ENCODE assay signal across 1 cellular context in genomic region chr11:94876645-94877445, GRCh38.
TF ChIP-seq lines count a peak whose summit lies in the region.

No MANE protein-coding gene starts in this region.

TF ChIP-seq in K562, 482 proteins besides CTCF, POLR2A, EP300 and RAD21 (continued from another document and continues in another):
- TF ChIP-seq ZNF592 (IDR thresholded peaks at IDR 0.05) (peak; percentile 68), CREM (IDR thresholded peaks at IDR 0.05; ENCODE audit: low read depth) (peak; percentile 61), ZBTB17 (CRISPR knock-in tag; IDR thresholded peaks at IDR 0.05) (no peak), NRF1 (conservative IDR thresholded peaks at IDR 0.05 in 1 of 2, IDR thresholded peaks at IDR 0.05 in 1 of 2) (peak; percentile 42 to 55; a peak in 3 of 4 replicates), ILF3 (IDR thresholded peaks at IDR 0.05; ENCODE audit: borderline replicate concordance) (no peak), ATF1 (CRISPR knock-in tag; IDR thresholded peaks at IDR 0.05) (no peak), ATF1 (tag; IDR thresholded peaks at IDR 0.05) (peak; percentile 49; the same call in 1 of the 2 replicates), BHLHE40 (IDR thresholded peaks at IDR 0.05; ENCODE audit: low read length) (0 out of 2 replicates have a peak, but pooled peaks have one; percentile 21), EGR1 (conservative IDR thresholded peaks at IDR 0.05) (peak; percentile 87), PBX2 (CRISPR knock-in tag; IDR thresholded peaks at IDR 0.05; ENCODE audit: low read depth) (no peak), PBX2 (tag; conservative IDR thresholded peaks at IDR 0.05; ENCODE audit: low read depth) (peak; percentile 79), ZBTB11 (CRISPR knock-in tag; IDR thresholded peaks at IDR 0.05) (0 out of 6 replicates have a peak, but pooled peaks of 1 of the 3 experiments have one; percentile 40), MEIS2 (IDR thresholded peaks at IDR 0.05; ENCODE audit: partially characterized antibody) (peak; percentile 80), JUND (IDR thresholded peaks at IDR 0.05; ENCODE audit: borderline replicate concordance, low read depth, low read length) (peak; percentile 87), JUND (tag; IDR thresholded peaks at IDR 0.05; ENCODE audit: borderline replicate concordance, low read depth, low read length) (peak; percentile 79; the same call in 2 of the 3 replicates), ZNF639 (CRISPR knock-in tag; conservative IDR thresholded peaks at IDR 0.05 in 1 of 2, IDR thresholded peaks at IDR 0.05 in 1 of 2) (peak in 1 of 2 experiments; percentile 42; a peak in 1 of 4 replicates), DMBX1 (CRISPR knock-in tag; IDR thresholded peaks at IDR 0.05; ENCODE audit: borderline replicate concordance) (peak; percentile 33; the same call in 1 of the 2 replicates), ZNF24 (IDR thresholded peaks at IDR 0.05) (no peak), RBM17 (IDR thresholded peaks at IDR 0.05; ENCODE audit: borderline replicate concordance, low read depth, low read length) (no peak), ZNF407 (IDR thresholded peaks at IDR 0.05; ENCODE audit: low read depth) (no peak)
